In genomic region chr6:143528164-143528811, GRCh38 we compare ENCODE assay signal across 9 cellular contexts. TPM values are rescaled to one million over a fixed set of nuclear protein-coding genes. Genes with fewer than 3 reads are reported as not detected.
DNase-seq lines count a peak whose midpoint lies in the region; ATAC-seq and TF ChIP-seq lines count a peak whose summit lies in the region.
"Had no signal": no experiment of that assay in that cellular context is flagged by ENCODE, and none has a peak within 500 bp of the region (broad histone marks: within the 10 kb centered on the region; RNA-seq: fewer than 3 reads in every experiment).

No MANE protein-coding gene starts in this region.

- H3K9me2 ChIP-seq in Karpas-422 (replicated peaks; ENCODE audit: insufficient read depth, low read length), result no peaks in the 10 kb centered on the region

- H3K79me2 ChIP-seq in Karpas-422 (ENCODE audit: low read length), result no peaks in the 10 kb centered on the region

- no peak overlapping the region for H2AFZ ChIP-seq in Karpas-422 (ENCODE audit: low read length)

- 66 to 71% methylated on average over 5 to 7 of the region's 7 CpGs for WGBS in gastroesophageal sphincter (ENCODE audit: low coverage in 1 of 2), 2 donors
- 86% methylated on average over 7 of the region's 7 CpGs for WGBS in esophagus muscularis mucosa

- TF ChIP-seq CTCF in CD14-positive monocyte (IDR thresholded peaks at IDR 0.05) (no peak), gastroesophageal sphincter (IDR thresholded peaks at IDR 0.05) (no peak), esophagus muscularis mucosa (IDR thresholded peaks at IDR 0.05) (no peak)

- no peaks in the 10 kb centered on the region for H3K27me3 ChIP-seq in gastroesophageal sphincter
- H3K27me3 ChIP-seq in Karpas-422 (ENCODE audit: low read length), result no peaks in the 10 kb centered on the region
- no peaks in the 10 kb centered on the region for H3K27me3 ChIP-seq in esophagus muscularis mucosa
- H3K27me3 ChIP-seq: tibial artery had no signal

- H3K36me3 ChIP-seq in gastroesophageal sphincter, result no peaks in the 10 kb centered on the region
- no peaks in the 10 kb centered on the region for H3K36me3 ChIP-seq in Karpas-422 (ENCODE audit: insufficient read depth, low read length)
- no peaks in the 10 kb centered on the region for H3K36me3 ChIP-seq in esophagus muscularis mucosa
- H3K36me3 ChIP-seq: tibial artery had no signal

- H3K4me3 Mint-ChIP-seq in CD14-positive monocyte, result peak overlapping the region in 1 of 2 donors; percentile 25
- no peak overlapping the region for H3K4me3 Mint-ChIP-seq in activated CD8-positive, alpha-beta T cell treated with anti-CD3 and anti-CD28 coated beads, Interleukin-2, amount 10 ng/mL, durations not matched to agents 7 days and 5 days

- TF ChIP-seq POLR2A in gastroesophageal sphincter (IDR thresholded peaks at IDR 0.05) (no peak), esophagus muscularis mucosa (IDR thresholded peaks at IDR 0.05; ENCODE audit: low read depth) (no peak)

- no peak overlapping the region for H3K4me2 ChIP-seq in Karpas-422 (ENCODE audit: low read depth, low read length, poor library complexity, severe bottlenecking)

- H3K4me1 ChIP-seq in gastroesophageal sphincter (no peaks in the 10 kb centered on the region), Karpas-422 (ENCODE audit: low read length) (no peaks in the 10 kb centered on the region), esophagus muscularis mucosa (no peaks in the 10 kb centered on the region)
- H3K4me1 ChIP-seq: tibial artery had no signal

- H3K9ac ChIP-seq in Karpas-422 (ENCODE audit: low read length), result no peak overlapping the region

- TF ChIP-seq EP300 in gastroesophageal sphincter (IDR thresholded peaks at IDR 0.05) (no peak), esophagus muscularis mucosa (IDR thresholded peaks at IDR 0.05) (no peak)

- ATAC-seq in GM19395 (IDR thresholded peaks at IDR 0.05; ENCODE audit: unreplicated experiment) (peak; percentile 88), HG03378 (IDR thresholded peaks at IDR 0.05; ENCODE audit: unreplicated experiment) (peak; percentile 87), gastroesophageal sphincter (no peak), GM18520 (IDR thresholded peaks at IDR 0.05; ENCODE audit: unreplicated experiment) (no peak)
- ATAC-seq in activated CD8-positive, alpha-beta T cell treated with anti-CD3 and anti-CD28 coated beads, Interleukin-2, amount 10 ng/mL, durations not matched to agents 7 days and 5 days, result no peak

- intact Hi-C loops in CD14-positive monocyte (cut with micrococcal nuclease) (no loop called here), esophagus muscularis mucosa (cut with DNase I) (no loop called here)

- POLR2A ChIA-PET in activated CD8-positive, alpha-beta T cell treated with anti-CD3 and anti-CD28 coated beads, Interleukin-2, amount 10 ng/mL, durations not matched to agents 7 days and 5 days (lab: Charles Lee), result interaction anchor here (1.0 kb wide), 1 partner anchor 77 kb away, joined by 3 read pairs; the partner anchor contains the start of gene PEX3

- no peaks in the 10 kb centered on the region for H4K20me1 ChIP-seq in Karpas-422 (ENCODE audit: insufficient read depth, low read depth, low read length)

- no peak overlapping the region for H3K27ac ChIP-seq in gastroesophageal sphincter
- H3K27ac ChIP-seq in Karpas-422 (ENCODE audit: low read length), result no peak overlapping the region
- no peak overlapping the region for H3K27ac ChIP-seq in esophagus muscularis mucosa (replicated peaks in 1 of 4)
- H3K27ac ChIP-seq: tibial artery had no signal

- peaks cover 41% of the 10 kb centered on the region for H3K4me1 Mint-ChIP-seq in CD14-positive monocyte
- H3K4me1 Mint-ChIP-seq in activated CD8-positive, alpha-beta T cell treated with anti-CD3 and anti-CD28 coated beads, Interleukin-2, amount 10 ng/mL, durations not matched to agents 7 days and 5 days (ENCODE audit: low read depth), result peaks cover 13% of the 10 kb centered on the region

- DNase-seq in CD14-positive monocyte (ENCODE audit: low spot score), result no peak
- DNase-seq in activated CD8-positive, alpha-beta T cell treated with anti-CD3 and anti-CD28 coated beads, Interleukin-2, amount 10 ng/mL, durations not matched to agents 7 days and 5 days, result no peak
- DNase-seq in Karpas-422, result no peak
- no peak for DNase-seq in esophagus muscularis mucosa (ENCODE audit: extremely low spot score)
- DNase-seq: tibial artery had no signal

- peaks cover 1 to 6% of the 10 kb centered on the region in 2 donors for H3K36me3 Mint-ChIP-seq in CD14-positive monocyte
- H3K36me3 Mint-ChIP-seq in activated CD8-positive, alpha-beta T cell treated with anti-CD3 and anti-CD28 coated beads, Interleukin-2, amount 10 ng/mL, durations not matched to agents 7 days and 5 days (ENCODE audit: low read depth), result peaks cover 2% of the 10 kb centered on the region

- H3K4me3 ChIP-seq in gastroesophageal sphincter (no peak overlapping the region), Karpas-422 (ENCODE audit: low read length) (no peak overlapping the region), esophagus muscularis mucosa (no peak overlapping the region)
- H3K4me3 ChIP-seq: tibial artery had no signal

- no peaks in the 10 kb centered on the region for H3K27me3 Mint-ChIP-seq in CD14-positive monocyte (ENCODE audit: low read depth in 3 of 3)
- peaks cover 2% of the 10 kb centered on the region for H3K27me3 Mint-ChIP-seq in activated CD8-positive, alpha-beta T cell treated with anti-CD3 and anti-CD28 coated beads, Interleukin-2, amount 10 ng/mL, durations not matched to agents 7 days and 5 days (ENCODE audit: low read depth)

- CTCF ChIA-PET in activated CD8-positive, alpha-beta T cell treated with anti-CD3 and anti-CD28 coated beads, Interleukin-2, amount 10 ng/mL, durations not matched to agents 7 days and 5 days (lab: Charles Lee), result interaction anchor here (1.0 to 1.5 kb wide), 6 partner anchors 9 to 48 kb away, joined by 3 to 9 read pairs (median 4); partner anchors contain the start of gene FUCA2

- H3K9me3 Mint-ChIP-seq in CD14-positive monocyte, result peaks cover 4 to 10% (median 9%) of the 10 kb centered on the region in 7 donors
- H3K9me3 Mint-ChIP-seq in activated CD8-positive, alpha-beta T cell treated with anti-CD3 and anti-CD28 coated beads, Interleukin-2, amount 10 ng/mL, durations not matched to agents 7 days and 5 days (ENCODE audit: insufficient read depth), result no peaks in the 10 kb centered on the region

- H3K27ac Mint-ChIP-seq in CD14-positive monocyte, result peak overlapping the region; percentile 12 to 87 (median 81)
- peak overlapping the region; percentile 69 for H3K27ac Mint-ChIP-seq in activated CD8-positive, alpha-beta T cell treated with anti-CD3 and anti-CD28 coated beads, Interleukin-2, amount 10 ng/mL, durations not matched to agents 7 days and 5 days

- H3K9me3 ChIP-seq in gastroesophageal sphincter (no peaks in the 10 kb centered on the region), Karpas-422 (ENCODE audit: low read length) (no peaks in the 10 kb centered on the region), esophagus muscularis mucosa (no peaks in the 10 kb centered on the region)
- H3K9me3 ChIP-seq: tibial artery had no signal

RNA-seq across cellular contexts. Expression of gene FUCA2, which starts 16.8 kb away (rescaled TPM):
- 10 to 100 TPM; 83.7 to 93.5 TPM for polyA plus RNA-seq in CD14-positive monocyte
- total RNA-seq in activated CD8-positive, alpha-beta T cell treated with anti-CD3 and anti-CD28 coated beads, Interleukin-2, amount 10 ng/mL, durations not matched to agents 7 days and 5 days, result 10 to 100 TPM; 10.7 to 13.8 TPM
- total RNA-seq in gastroesophageal sphincter (10 to 100 TPM; 19.4 to 28.4 (median 23.9) TPM), esophagus muscularis mucosa (10 to 100 TPM; 17.6 to 27.5 (median 25.8) TPM)
- total RNA-seq in Karpas-422 (2014; rRNA removed; shearing (Covaris generic); ENCODE audit: low replicate concordance), result not detected in 2 replicates

Comparison
In these comparisons a context has a peak if more than half of its experiments do, and no peak if none do; other contexts are left out.
1. ATAC-seq: peak in GM19395 (single experiment) and HG03378 (single experiment); none in activated CD8-positive, alpha-beta T cell treated with anti-CD3 and anti-CD28 coated beads, Interleukin-2, amount 10 ng/mL, durations not matched to agents 7 days and 5 days (single experiment), gastroesophageal sphincter (single experiment) and GM18520 (single experiment).
2. RNA of gene FUCA2, which starts 16.8 kb away (total RNA-seq): 19.4 to 28.4 TPM in gastroesophageal sphincter, 17.6 to 27.5 TPM in esophagus muscularis mucosa and 10.7 to 13.8 TPM in activated CD8-positive, alpha-beta T cell treated with anti-CD3 and anti-CD28 coated beads, Interleukin-2, amount 10 ng/mL, durations not matched to agents 7 days and 5 days; not detected in Karpas-422; every median in the first group is over 10 times any median in the second.